Comparison of ENCODE assay signal across 1 cellular context in the genomic region with DNA sequence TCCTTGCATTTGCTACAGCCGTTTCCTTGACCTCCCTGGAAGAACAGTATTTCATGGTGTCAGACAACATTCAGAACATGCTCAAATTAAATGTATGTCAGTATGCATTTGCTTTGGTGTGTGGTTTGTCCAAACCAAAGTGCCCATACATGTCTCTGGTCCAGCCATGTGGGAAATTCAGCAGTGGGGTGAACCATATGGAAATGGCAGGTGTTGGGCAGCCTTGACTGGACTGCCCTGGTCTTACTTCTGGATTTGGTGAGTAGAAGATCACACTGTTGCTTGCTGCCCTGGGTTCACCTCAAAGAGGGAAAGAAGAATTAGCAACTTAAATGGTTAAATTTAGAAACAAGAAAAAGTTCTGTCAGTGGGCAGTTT.
TF ChIP-seq lines count a peak whose summit lies in the region.

No MANE protein-coding gene starts in this region.

TF ChIP-seq in GM23338, 12 proteins besides CTCF, POLR2A, EP300 and RAD21 (continued from another document):
- TF ChIP-seq, protein P1, sequence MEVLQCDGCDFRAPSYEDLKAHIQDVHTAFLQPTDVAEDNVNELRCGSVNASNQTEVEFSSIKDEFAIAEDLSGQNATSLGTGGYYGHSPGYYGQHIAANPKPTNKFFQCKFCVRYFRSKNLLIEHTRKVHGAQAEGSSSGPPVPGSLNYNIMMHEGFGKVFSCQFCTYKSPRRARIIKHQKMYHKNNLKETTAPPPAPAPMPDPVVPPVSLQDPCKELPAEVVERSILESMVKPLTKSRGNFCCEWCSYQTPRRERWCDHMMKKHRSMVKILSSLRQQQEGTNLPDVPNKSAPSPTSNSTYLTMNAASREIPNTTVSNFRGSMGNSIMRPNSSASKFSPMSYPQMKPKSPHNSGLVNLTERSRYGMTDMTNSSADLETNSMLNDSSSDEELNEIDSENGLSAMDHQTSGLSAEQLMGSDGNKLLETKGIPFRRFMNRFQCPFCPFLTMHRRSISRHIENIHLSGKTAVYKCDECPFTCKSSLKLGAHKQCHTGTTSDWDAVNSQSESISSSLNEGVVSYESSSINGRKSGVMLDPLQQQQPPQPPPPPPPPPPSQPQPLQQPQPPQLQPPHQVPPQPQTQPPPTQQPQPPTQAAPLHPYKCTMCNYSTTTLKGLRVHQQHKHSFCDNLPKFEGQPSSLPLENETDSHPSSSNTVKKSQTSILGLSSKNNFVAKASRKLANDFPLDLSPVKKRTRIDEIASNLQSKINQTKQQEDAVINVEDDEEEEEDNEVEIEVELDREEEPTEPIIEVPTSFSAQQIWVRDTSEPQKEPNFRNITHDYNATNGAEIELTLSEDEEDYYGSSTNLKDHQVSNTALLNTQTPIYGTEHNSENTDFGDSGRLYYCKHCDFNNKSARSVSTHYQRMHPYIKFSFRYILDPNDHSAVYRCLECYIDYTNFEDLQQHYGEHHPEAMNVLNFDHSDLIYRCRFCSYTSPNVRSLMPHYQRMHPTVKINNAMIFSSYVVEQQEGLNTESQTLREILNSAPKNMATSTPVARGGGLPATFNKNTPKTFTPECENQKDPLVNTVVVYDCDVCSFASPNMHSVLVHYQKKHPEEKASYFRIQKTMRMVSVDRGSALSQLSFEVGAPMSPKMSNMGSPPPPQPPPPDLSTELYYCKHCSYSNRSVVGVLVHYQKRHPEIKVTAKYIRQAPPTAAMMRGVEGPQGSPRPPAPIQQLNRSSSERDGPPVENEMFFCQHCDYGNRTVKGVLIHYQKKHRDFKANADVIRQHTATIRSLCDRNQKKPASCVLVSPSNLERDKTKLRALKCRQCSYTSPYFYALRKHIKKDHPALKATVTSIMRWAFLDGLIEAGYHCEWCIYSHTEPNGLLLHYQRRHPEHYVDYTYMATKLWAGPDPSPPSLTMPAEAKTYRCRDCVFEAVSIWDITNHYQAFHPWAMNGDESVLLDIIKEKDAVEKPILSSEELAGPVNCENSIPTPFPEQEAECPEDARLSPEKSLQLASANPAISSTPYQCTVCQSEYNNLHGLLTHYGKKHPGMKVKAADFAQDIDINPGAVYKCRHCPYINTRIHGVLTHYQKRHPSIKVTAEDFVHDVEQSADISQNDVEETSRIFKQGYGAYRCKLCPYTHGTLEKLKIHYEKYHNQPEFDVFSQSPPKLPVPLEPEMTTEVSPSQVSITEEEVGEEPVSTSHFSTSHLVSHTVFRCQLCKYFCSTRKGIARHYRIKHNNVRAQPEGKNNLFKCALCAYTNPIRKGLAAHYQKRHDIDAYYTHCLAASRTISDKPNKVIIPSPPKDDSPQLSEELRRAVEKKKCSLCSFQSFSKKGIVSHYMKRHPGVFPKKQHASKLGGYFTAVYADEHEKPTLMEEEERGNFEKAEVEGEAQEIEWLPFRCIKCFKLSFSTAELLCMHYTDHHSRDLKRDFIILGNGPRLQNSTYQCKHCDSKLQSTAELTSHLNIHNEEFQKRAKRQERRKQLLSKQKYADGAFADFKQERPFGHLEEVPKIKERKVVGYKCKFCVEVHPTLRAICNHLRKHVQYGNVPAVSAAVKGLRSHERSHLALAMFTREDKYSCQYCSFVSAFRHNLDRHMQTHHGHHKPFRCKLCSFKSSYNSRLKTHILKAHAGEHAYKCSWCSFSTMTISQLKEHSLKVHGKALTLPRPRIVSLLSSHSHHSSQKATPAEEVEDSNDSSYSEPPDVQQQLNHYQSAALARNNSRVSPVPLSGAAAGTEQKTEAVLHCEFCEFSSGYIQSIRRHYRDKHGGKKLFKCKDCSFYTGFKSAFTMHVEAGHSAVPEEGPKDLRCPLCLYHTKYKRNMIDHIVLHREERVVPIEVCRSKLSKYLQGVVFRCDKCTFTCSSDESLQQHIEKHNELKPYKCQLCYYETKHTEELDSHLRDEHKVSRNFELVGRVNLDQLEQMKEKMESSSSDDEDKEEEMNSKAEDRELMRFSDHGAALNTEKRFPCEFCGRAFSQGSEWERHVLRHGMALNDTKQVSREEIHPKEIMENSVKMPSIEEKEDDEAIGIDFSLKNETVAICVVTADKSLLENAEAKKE (CRISPR knock-in tag; IDR thresholded peaks at IDR 0.05): no peak
- TF ChIP-seq REST (IDR thresholded peaks at IDR 0.05; ENCODE audit: unreplicated experiment): no peak
- no peak for TF ChIP-seq NANOG (IDR thresholded peaks at IDR 0.05; ENCODE audit: borderline replicate concordance)
- TF ChIP-seq JUNB (IDR thresholded peaks at IDR 0.05; ENCODE audit: unreplicated experiment): no peak
- no peak for TF ChIP-seq STAT1 (IDR thresholded peaks at IDR 0.05; ENCODE audit: unreplicated experiment)
TF ChIP-seq in GM23338: peak in this region for 0.
